In the genomic region with DNA sequence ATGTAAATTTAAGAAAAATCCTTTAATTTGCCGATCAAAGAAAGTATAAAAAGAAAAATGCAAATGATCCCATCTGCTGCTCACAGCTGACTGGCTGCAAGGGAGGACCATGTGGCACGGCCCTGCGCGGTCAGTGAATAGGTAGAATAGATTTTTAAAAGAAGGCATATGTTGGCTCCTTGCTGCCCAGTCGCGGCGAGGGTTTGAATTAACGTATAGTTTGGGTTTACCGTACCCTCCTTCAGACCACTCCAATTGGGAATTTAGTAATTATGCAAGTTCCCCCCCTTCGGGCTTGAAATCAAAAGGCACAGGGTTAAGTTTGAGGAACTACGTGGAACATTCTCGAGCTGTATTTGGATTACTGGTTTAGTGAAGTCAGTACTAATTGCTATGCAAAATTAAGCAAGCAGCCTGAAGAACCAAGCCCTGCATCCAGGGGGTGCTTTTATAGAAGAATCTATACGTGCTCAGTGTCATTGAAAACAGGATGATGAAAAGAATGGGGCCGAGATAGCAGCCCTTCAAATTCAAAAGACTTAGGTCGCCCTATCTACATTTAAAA, we compare ENCODE assay signal across 8 cellular contexts. TPM values are rescaled to one million over a fixed set of nuclear protein-coding genes. Genes with fewer than 3 reads are reported as not detected.
DNase-seq lines count a peak whose midpoint lies in the region; ATAC-seq and TF ChIP-seq lines count a peak whose summit lies in the region.

No MANE protein-coding gene starts in this region.

- TF ChIP-seq POLR2A in adrenal gland (IDR thresholded peaks at IDR 0.05) = no peak

- no peaks in the 10 kb centered on the region for H3K79me2 ChIP-seq in smooth muscle cell (ENCODE audit: low read depth)

- peak overlapping the region; percentile 98 for H3K4me2 ChIP-seq in smooth muscle cell

- H3K27me3 ChIP-seq in adrenal gland (no peaks in the 10 kb centered on the region), smooth muscle cell (ENCODE audit: low read depth) (peaks cover 16% of the 10 kb centered on the region)

- H3K4me1 ChIP-seq in adrenal gland (replicated peaks in 1 of 2) (peaks cover 0 to 17% of the 10 kb centered on the region in 2 donors), smooth muscle cell (ENCODE audit: low read depth) (peaks cover 22% of the 10 kb centered on the region)

- H3K36me3 ChIP-seq in adrenal gland (replicated peaks in 1 of 2) = no peaks in the 10 kb centered on the region
- no peaks in the 10 kb centered on the region for H3K36me3 ChIP-seq in smooth muscle cell (ENCODE audit: low read depth)

- TF ChIP-seq CTCF in adrenal gland (IDR thresholded peaks at IDR 0.05) (no peak), smooth muscle cell (IDR thresholded peaks at IDR 0.05; ENCODE audit: borderline replicate concordance, insufficient read depth, poor library complexity, severe bottlenecking) (no peak)

- peaks cover 0 to 5% (median 0%) of the 10 kb centered on the region in 3 donors for H3K9me3 ChIP-seq in adrenal gland (replicated peaks in 1 of 3)
- no peaks in the 10 kb centered on the region for H3K9me3 ChIP-seq in iPS-18c (ENCODE audit: control insufficient read depth, insufficient read depth, low read length)
- H3K9me3 ChIP-seq in smooth muscle cell (replicated peaks; ENCODE audit: low read depth) = no peaks in the 10 kb centered on the region

- ATAC-seq in HG03159 (IDR thresholded peaks at IDR 0.05; ENCODE audit: unreplicated experiment) (peak; percentile 33), HG03095 (IDR thresholded peaks at IDR 0.05; ENCODE audit: unreplicated experiment) (no peak), GM19452 (IDR thresholded peaks at IDR 0.05; ENCODE audit: unreplicated experiment) (no peak)

- H3K27ac ChIP-seq in adrenal gland (peak overlapping the region in 2 of 5 donors; percentile 38 to 66), smooth muscle cell (ENCODE audit: low read depth) (peak overlapping the region; percentile 7)

- peaks cover 5% of the 10 kb centered on the region for H3F3A ChIP-seq in smooth muscle cell (ENCODE audit: low read depth)

- peak overlapping the region; percentile 58 for H2AFZ ChIP-seq in smooth muscle cell (ENCODE audit: low read depth)

- peak overlapping the region in 3 of 4 donors; percentile 77 to 94 (median 85) for H3K4me3 ChIP-seq in adrenal gland
- peak overlapping the region; percentile 64; the same call in 1 of the 2 replicates for H3K4me3 ChIP-seq in iPS-18c (ENCODE audit: insufficient read depth, low read depth, low read length)
- peak overlapping the region; percentile 79 for H3K4me3 ChIP-seq in smooth muscle cell

- peaks cover 18% of the 10 kb centered on the region for H4K20me1 ChIP-seq in smooth muscle cell (ENCODE audit: low read depth)

- WGBS in adrenal gland, 4 donors = 2 to 5% (median 3%) methylated on average over 15 of the region's 15 CpGs
- WGBS in smooth muscle cell (ENCODE audit: low lambda C conversion rate) = 1% methylated on average over 15 of the region's 15 CpGs

- intact Hi-C loops in adrenal gland (cut with DNase I) = loop anchor here in 1 of 2 donors (10.0 kb wide), 1 partner anchor 82 kb away; no protein-coding TSS in a partner anchor

- DNase-seq in COR-L47 (lab: John Stamatoyannopoulos, UW) (peak; percentile 26), NOMO-1 treated with DMSO at 0.1 percent for 48 hours (lab: John Stamatoyannopoulos, UW; ENCODE audit: unreplicated experiment) (peak; percentile 74), adrenal gland (peak; percentile 24 to 67 (median 48)), smooth muscle cell (lab: John Stamatoyannopoulos, UW; ENCODE audit: unreplicated experiment) (no peak)

- no peak overlapping the region for H3K9ac ChIP-seq in smooth muscle cell (ENCODE audit: low read depth)

RNA-seq across cellular contexts. Expression of a gene that starts 1.1 kb away (rescaled TPM):
- total RNA-seq in adrenal gland = 1 to 10 TPM; 1.2 to 3.5 (median 2.4) TPM
- 1 to 10 TPM in 1 of 3 donors, under 1 TPM in 2; 0.64 to 1.5 (median 0.71) TPM for polyA plus RNA-seq in adrenal gland
- 2.7 and 3.5 TPM in 2 replicates for total RNA-seq in smooth muscle cell
- 0.91 and 2.3 TPM in 2 replicates for polyA plus RNA-seq in smooth muscle cell
